Comparison of ENCODE assay signal across 8 cellular contexts in the genomic region with DNA sequence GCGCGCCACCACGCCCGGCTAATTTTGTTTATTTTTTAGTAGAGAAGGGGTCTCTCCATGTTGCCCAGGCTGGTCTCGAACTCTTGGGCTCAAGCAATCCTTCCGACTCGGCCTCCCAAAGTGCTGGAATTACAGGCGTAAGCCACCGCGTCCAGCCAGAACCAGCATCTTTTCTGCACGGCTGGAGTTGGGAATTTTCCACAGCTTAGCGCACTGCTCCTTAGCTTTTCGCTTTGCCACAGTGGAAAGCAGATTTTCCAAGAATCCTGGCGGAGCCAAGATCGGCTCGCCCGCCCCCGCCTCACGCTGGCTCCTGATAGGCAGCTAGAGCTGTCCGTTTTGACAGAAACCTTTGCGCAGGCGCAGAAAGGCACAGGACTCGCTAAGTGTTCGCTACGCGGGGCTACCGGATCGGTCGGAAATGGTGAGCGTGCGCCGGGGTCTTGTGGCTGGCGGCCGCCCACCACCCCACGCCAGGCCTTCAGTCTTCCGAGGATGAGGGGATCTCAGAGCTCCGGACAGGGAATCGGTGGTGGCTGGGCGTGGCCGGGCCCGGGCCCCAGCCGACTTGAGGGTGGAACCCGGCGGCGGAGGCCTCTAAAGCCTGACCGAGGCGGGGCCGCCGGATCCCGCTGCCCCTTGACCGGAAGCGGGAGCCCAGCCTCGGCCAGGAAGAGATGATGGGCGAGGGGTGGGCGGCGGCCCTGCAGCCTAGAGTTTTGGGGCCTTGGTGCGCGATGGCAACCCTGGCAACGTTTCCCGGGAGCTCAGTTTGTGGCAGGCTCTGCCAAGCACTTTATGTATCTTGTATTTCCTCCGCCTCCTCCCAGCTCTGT. TPM values are rescaled to one million over a fixed set of nuclear protein-coding genes. Genes with fewer than 3 reads are reported as not detected.
DNase-seq lines count a peak whose midpoint lies in the region; ATAC-seq and TF ChIP-seq lines count a peak whose summit lies in the region.

A gene (plus strand): TSS at position 385 of the 836 bp plus-strand sequence. CDS start 37 bp downstream, at position 422.

- H3K4me3 ChIP-seq in heart right ventricle: peak within 1 kb of the TSS; percentile 48 to 92 (median 74)

- peaks cover 0 to 73% (median 43%) of the 10 kb centered on the region in 9 donors for H3K4me1 ChIP-seq in heart right ventricle

- H3K27ac Mint-ChIP-seq in type B pancreatic cell: peak within 1 kb of the TSS; percentile 100

- H3K27me3 Mint-ChIP-seq in type B pancreatic cell: no peaks in the 10 kb centered on the region

- WGBS in heart right ventricle, 2 donors: 0% methylated on average over 61 of the region's 61 CpGs

- peak within 1 kb of the TSS; percentile 99 for H3K4me3 Mint-ChIP-seq in type B pancreatic cell

- H3K9me3 ChIP-seq in heart right ventricle: no peaks in the 10 kb centered on the region

- H3K9me3 Mint-ChIP-seq in type B pancreatic cell: no peaks in the 10 kb centered on the region

- peaks cover 0 to 48% (median 8%) of the 10 kb centered on the region in 9 donors for H3K36me3 ChIP-seq in heart right ventricle

- no peaks in the 10 kb centered on the region for H3K27me3 ChIP-seq in heart right ventricle

- TF ChIP-seq CTCF in GM13976 (IDR thresholded peaks at IDR 0.05; ENCODE audit: borderline replicate concordance, control extremely low read depth, extremely low read depth, insufficient read depth, missing control alignments): no peak
- TF ChIP-seq CTCF in heart right ventricle (IDR thresholded peaks at IDR 0.05): no peak
- no peak for TF ChIP-seq CTCF in type B pancreatic cell (conservative IDR thresholded peaks at IDR 0.05)

- intact Hi-C loops in T-helper 1 cell treated with Interleukin-12 subunit alpha and Interleukin-12 subunit beta and Interleukin-4 antibody, amounts not matched to agents 30 ng/mL and 1 ng/mL, for 36 hours (cut with micrococcal nuclease): loop anchor here (1.0 to 10.0 kb wide), 12 partner anchors 23 to 831 kb away; a partner anchor contains a TSS
- intact Hi-C loops in heart right ventricle (cut with DNase I) (loop anchor here in 2 of 10 donors (5.0 to 10.0 kb wide), 2 partner anchors 204 to 661 kb away; no protein-coding TSS in a partner anchor), posterior cingulate gyrus (cut with DNase I) (loop anchor here (5.0 kb wide), 1 partner anchor 149 kb away; no protein-coding TSS in a partner anchor)

- H3K36me3 Mint-ChIP-seq in type B pancreatic cell: peaks cover 18% of the 10 kb centered on the region

- peak within 1 kb of the TSS; percentile 85 to 98 (median 96) for H3K27ac ChIP-seq in heart right ventricle

- peaks cover 40% of the 10 kb centered on the region for H3K4me1 Mint-ChIP-seq in type B pancreatic cell (ENCODE audit: unreplicated experiment)

- DNase-seq in GM13976 (ENCODE audit: low spot score) (peak; percentile 93), NCI-H1694 (lab: John Stamatoyannopoulos, UW) (peak; percentile 89), amniotic epithelial cell (ENCODE audit: low read depth) (peak; percentile 93), heart right ventricle (peak; percentile 97 to 98), posterior cingulate gyrus (peak; percentile 97 to 99 (median 98)), type B pancreatic cell (ENCODE audit: extremely low spot score, unreplicated experiment) (peak; percentile 100)

- ATAC-seq in HG02870 (IDR thresholded peaks at IDR 0.05; ENCODE audit: unreplicated experiment) (peak; percentile 63), heart right ventricle (peak; percentile 96 to 98 (median 97))

- in situ Hi-C loops in GM13976 (cut with MboI; ENCODE audit: low sequenced_read_pairs, unreplicated experiment): loop anchor here (5.0 kb wide), 1 partner anchor 199 kb away; no protein-coding TSS in a partner anchor

RNA-seq across cellular contexts. Expression of the gene that starts here (rescaled TPM):
- total RNA-seq in T-helper 1 cell treated with Interleukin-12 subunit alpha and Interleukin-12 subunit beta and Interleukin-4 antibody, amounts not matched to agents 30 ng/mL and 1 ng/mL, for 36 hours: 93.9 and 97.8 TPM in 2 replicates
- total RNA-seq in heart right ventricle (100 to 1,000 TPM; 132 to 187 (median 148) TPM), type B pancreatic cell (ENCODE audit: low replicate concordance) (164 and 201 TPM in 2 replicates)
- polyA plus RNA-seq in heart right ventricle: 100 to 1,000 TPM; 253 to 408 TPM

Comparison
In these comparisons a context has a peak if more than half of its experiments do, and no peak if none do; other contexts are left out.
1. Peak in every context shown above with its lines: DNase-seq, ATAC-seq, H3K4me3 ChIP-seq and H3K27ac ChIP-seq.